ENCODE assay signal across 27 cellular contexts in the genomic region with DNA sequence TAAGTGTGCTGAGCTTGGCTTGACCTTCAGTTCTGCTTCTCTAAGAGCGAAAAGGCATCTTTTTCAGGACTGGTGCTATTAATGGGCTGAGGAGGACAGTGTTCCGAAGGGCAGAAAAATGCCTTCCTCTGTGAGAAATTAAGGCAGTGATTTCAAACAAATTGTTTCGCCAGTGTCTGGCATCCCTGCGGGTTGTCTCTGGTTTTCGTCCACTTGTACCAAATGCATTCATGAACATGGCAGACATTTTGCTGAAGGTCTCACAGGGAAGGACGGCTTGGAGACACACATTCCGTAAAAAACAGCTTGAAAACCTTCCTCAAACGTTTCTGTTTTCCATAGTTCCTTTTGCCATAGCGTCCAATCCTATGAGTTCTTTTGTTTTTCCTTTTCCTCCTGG. TPM values are rescaled to one million over a fixed set of nuclear protein-coding genes. Genes with fewer than 3 reads are reported as not detected.
DNase-seq lines count a peak whose midpoint lies in the region; ATAC-seq, FAIRE-seq and TF ChIP-seq lines count a peak whose summit lies in the region.
"Had no signal": no experiment of that assay in that cellular context is flagged by ENCODE, and none has a peak within 500 bp of the region (broad histone marks: within the 10 kb centered on the region; RNA-seq: fewer than 3 reads in every experiment).

No MANE protein-coding gene starts in this region.

- no peak overlapping the region for H2BK120ac ChIP-seq in H1 (replicated peaks; ENCODE audit: low read depth, low read length)

- H3K9ac ChIP-seq in BLaER1 treated with 17β-estradiol and CSF1 and Interleukin-3, amounts not matched to agents 10 nM and 100 nM, result 0 out of 22 replicates have a peak overlapping the region, but pooled peaks of 1 of the 11 experiments have one; percentile 12
- H3K9ac ChIP-seq in H1 (replicated peaks in 1 of 4; ENCODE audit: extremely low read depth in 1 of 4, low read depth in 3 of 4, low read length in 3 of 4), result no peak overlapping the region
- H3K9ac ChIP-seq: KMS-11 had no signal

- no peaks in the 10 kb centered on the region for H3K9me3 ChIP-seq in BLaER1 treated with 17β-estradiol and CSF1 and Interleukin-3, amounts not matched to agents 10 nM and 100 nM (replicated peaks in 1 of 11)
- H3K9me3 ChIP-seq in H1 (ENCODE audit: insufficient read depth in 2 of 2, low read depth in 1 of 2, low read length in 1 of 2) (no peaks in the 10 kb centered on the region), osteoblast (ENCODE audit: low read depth, low read length) (no peaks in the 10 kb centered on the region)

- no peaks in the 10 kb centered on the region for H3K36me3 ChIP-seq in BLaER1 treated with 17β-estradiol and CSF1 and Interleukin-3, amounts not matched to agents 10 nM and 100 nM
- H3K36me3 ChIP-seq in H1 (ENCODE audit: control insufficient read depth in 2 of 4, insufficient read depth in 4 of 4, low read length in 3 of 4), result no peaks in the 10 kb centered on the region
- H3K36me3 ChIP-seq in osteoblast (ENCODE audit: insufficient read depth, low read length), result peaks cover 65% of the 10 kb centered on the region

- no peak overlapping the region for H3K14ac ChIP-seq in H1 (ENCODE audit: insufficient read length)

- TF ChIP-seq RAD21 in H1 (IDR thresholded peaks at IDR 0.05 in 1 of 2, conservative IDR thresholded peaks at IDR 0.05 in 1 of 2; ENCODE audit: low read depth in 2 of 2, low read length in 2 of 2), result no peak

- DNase-seq in H1 (ENCODE audit: low read depth in 1 of 2, low spot score in 2 of 2) (no peak), osteoblast (ENCODE audit: insufficient read length, low spot score, missing footprints) (peak; percentile 34), SKM-1 (lab: John Stamatoyannopoulos, UW; ENCODE audit: unreplicated experiment) (no peak), occipital lobe (lab: John Stamatoyannopoulos, UW) (no peak)
- DNase-seq: CD4-positive, alpha-beta T cell; GOT3; HCEC 1CT; NCI-H1092; NCI-H1417 treated with DMSO at 0.1 percent for 48 hours; NCI-H187; NCI-H2081 treated with DMSO at 0.1 percent for 48 hours; NCI-H2171; NCI-H226; NCI-H510A; NCI-H69; SHP77 had no signal

- H2AK5ac ChIP-seq in H1 (ENCODE audit: low read depth, low read length), result 0 out of 2 replicates have a peak overlapping the region, but pooled peaks have one; percentile 16

- peak overlapping the region; percentile 15 to 91 (median 56); a peak in 20 of 22 replicates for H3K4me2 ChIP-seq in BLaER1 treated with 17β-estradiol and CSF1 and Interleukin-3, amounts not matched to agents 10 nM and 100 nM
- H3K4me2 ChIP-seq in H1 (ENCODE audit: insufficient read depth in 1 of 2, low read depth in 2 of 2, low read length in 2 of 2) (no peak overlapping the region), osteoblast (ENCODE audit: insufficient read depth, low read length) (no peak overlapping the region)
- H3K4me2 ChIP-seq: KMS-11 had no signal

- 90% methylated on average over 9 of the region's 9 CpGs; no CpG with 5 or more reads in 1 of the 2 experiments for WGBS in H1 (ENCODE audit: extremely low coverage in 1 of 2, insufficient coverage in 1 of 2, insufficient read length in 1 of 2, insufficient replicate concordance in 2 of 2, low coverage in 1 of 2, low lambda C conversion rate in 2 of 2, missing lambda C conversion rate in 1 of 2), 2 experiments

- POLR2A ChIA-PET in H1 (lab: Charles Lee; ENCODE audit: partially characterized antibody), result interaction anchor here (1.3 kb wide), 1 partner anchor 11 kb away, joined by 4 read pairs; no protein-coding TSS in a partner anchor

- TF ChIP-seq CTCF in H1 (IDR thresholded peaks at IDR 0.05; ENCODE audit: control extremely low read depth in 1 of 3, insufficient read depth in 1 of 3, low read depth in 1 of 3, low read length in 3 of 3) (no peak), osteoblast (IDR thresholded peaks at IDR 0.05; ENCODE audit: extremely low read depth, low read depth, low read length) (no peak)

- H3K27me3 ChIP-seq in BLaER1 treated with 17β-estradiol and CSF1 and Interleukin-3, amounts not matched to agents 10 nM and 100 nM, result no peaks in the 10 kb centered on the region
- H3K27me3 ChIP-seq in H1 (replicated peaks in 1 of 4; ENCODE audit: control insufficient read depth in 3 of 4, extremely low read depth in 1 of 4, insufficient read depth in 3 of 4, low read length in 3 of 4), result no peaks in the 10 kb centered on the region
- H3K27me3 ChIP-seq in osteoblast (ENCODE audit: insufficient read depth, low read length), result no peaks in the 10 kb centered on the region

- no peak overlapping the region for H4K91ac ChIP-seq in H1 (replicated peaks; ENCODE audit: insufficient read length, low read length)

- no peak for FAIRE-seq in H1 (lab: Jason Lieb, UNC)
- FAIRE-seq: D721Med, GM18507 had no signal

- peaks cover 14 to 99% (median 76%) of the 10 kb centered on the region in 10 experiments for H3K4me1 ChIP-seq in BLaER1 treated with 17β-estradiol and CSF1 and Interleukin-3, amounts not matched to agents 10 nM and 100 nM
- H3K4me1 ChIP-seq in H1 (replicated peaks in 1 of 4; ENCODE audit: control insufficient read depth in 3 of 4, insufficient read depth in 4 of 4, low read length in 3 of 4), result peaks cover 2 to 14% (median 8%) of the 10 kb centered on the region in 4 experiments
- peaks cover 10% of the 10 kb centered on the region for H3K4me1 ChIP-seq in osteoblast (ENCODE audit: insufficient read depth, low read length)

- H2AFZ ChIP-seq in H1 (ENCODE audit: low read length) (0 out of 2 replicates have a peak overlapping the region, but pooled peaks have one; percentile 26), osteoblast (ENCODE audit: low read length) (no peak overlapping the region)

- no peaks in the 10 kb centered on the region for H3K23me2 ChIP-seq in H1 (ENCODE audit: low read depth, low read length)

- H3K23ac ChIP-seq in H1 (ENCODE audit: insufficient read length), result no peak overlapping the region

- CTCF ChIA-PET in H1 (lab: Charles Lee; ENCODE audit: partially characterized antibody), result interaction anchor here (0.9 to 1.5 kb wide), 3 partner anchors 21 to 79 kb away, joined by 3 to 4 read pairs (median 3); no protein-coding TSS in a partner anchor

- TF ChIP-seq EP300 in H1 (IDR thresholded peaks at IDR 0.05; ENCODE audit: borderline replicate concordance in 1 of 2, low read depth in 2 of 2, low read length in 2 of 2), result no peak

- H4K5ac ChIP-seq in H1 (ENCODE audit: insufficient read length, low read depth, low read length), result no peak overlapping the region

- no peak overlapping the region for H3K4me3 ChIP-seq in BLaER1 treated with 17β-estradiol and CSF1 and Interleukin-3, amounts not matched to agents 10 nM and 100 nM
- H3K4me3 ChIP-seq in H1 (ENCODE audit: extremely low read depth in 1 of 4, insufficient read depth in 2 of 4, low read depth in 3 of 4, low read length in 4 of 4) (no peak overlapping the region), osteoblast (ENCODE audit: insufficient read depth, low read length) (no peak overlapping the region)

- TF ChIP-seq POLR2A in H1 (IDR thresholded peaks at IDR 0.05; ENCODE audit: control extremely low read depth in 1 of 2, low read depth in 2 of 2, low read length in 2 of 2), result no peak

- no peak overlapping the region for H2BK20ac ChIP-seq in H1 (ENCODE audit: low read length)

- H4K20me1 ChIP-seq in BLaER1 treated with 17β-estradiol and CSF1 and Interleukin-3, amounts not matched to agents 10 nM and 100 nM, result no peaks in the 10 kb centered on the region
- H4K20me1 ChIP-seq in H1 (replicated peaks in 1 of 2; ENCODE audit: control insufficient read depth in 1 of 2, insufficient read depth in 2 of 2, low read length in 2 of 2) (no peaks in the 10 kb centered on the region), osteoblast (ENCODE audit: insufficient read depth, low read length) (peaks cover 75% of the 10 kb centered on the region)

- peak overlapping the region in 4 of 11 experiments; percentile 10 to 58 (median 31); a peak in 5 of 22 replicates for H3K27ac ChIP-seq in BLaER1 treated with 17β-estradiol and CSF1 and Interleukin-3, amounts not matched to agents 10 nM and 100 nM
- H3K27ac ChIP-seq in H1 (ENCODE audit: low read depth, low read length) (no peak overlapping the region), osteoblast (ENCODE audit: low read depth, low read length) (peak overlapping the region; percentile 10), temporal lobe (ENCODE audit: low read depth, low read length) (peak overlapping the region; percentile 69)
- H3K27ac ChIP-seq: HL-60, KMS-11, RWPE1 had no signal

- H3K56ac ChIP-seq in H1 (replicated peaks; ENCODE audit: insufficient read length, low read depth, low read length), result no peak overlapping the region

- H2BK12ac ChIP-seq in H1 (ENCODE audit: low read depth, low read length), result no peak overlapping the region

- no peaks in the 10 kb centered on the region for H3K79me1 ChIP-seq in H1 (ENCODE audit: low read depth, low read length)

- H2BK5ac ChIP-seq in H1 (ENCODE audit: low read depth, low read length), result no peak overlapping the region

- H3K18ac ChIP-seq in H1 (ENCODE audit: extremely low read depth, low read length), result no peak overlapping the region

- no peak overlapping the region for H4K8ac ChIP-seq in H1 (ENCODE audit: extremely low read depth, insufficient read depth, low read length)

- H2BK15ac ChIP-seq in H1 (ENCODE audit: low read length), result no peak overlapping the region

- no peaks in the 10 kb centered on the region for H3K79me2 ChIP-seq in H1 (ENCODE audit: control insufficient read depth in 1 of 2, insufficient read depth in 2 of 2, low read length in 2 of 2)
- H3K79me2 ChIP-seq in osteoblast (ENCODE audit: insufficient read depth, low read length), result no peaks in the 10 kb centered on the region

- no peak for ATAC-seq in GM19328 (IDR thresholded peaks at IDR 0.05; ENCODE audit: unreplicated experiment)
- ATAC-seq: Panc1 had no signal

- H3K4ac ChIP-seq in H1 (replicated peaks; ENCODE audit: insufficient read length, low read depth, low read length), result no peak overlapping the region

RNA-seq across cellular contexts. Expression of gene CEMIP, which starts 57.1 kb away (rescaled TPM):
- total RNA-seq in H1 (2021; fragmentation: NEBNext Ultra II Directional; extraction: Animal tissue kit (Norgen Biotek cat#: 25700)), result 0.60 and 1.8 TPM in 2 replicates
- polyA plus RNA-seq in H1 (2011; rRNA removed), result 0.11 and 0.16 TPM in 2 replicates
- 0.40 TPM for polyA plus RNA-seq in H1 (2011; cell fraction: cytosol; rRNA removed)
- 0.37 TPM for polyA plus RNA-seq in H1 (2011; cell fraction: nucleus; rRNA removed)
- polyA plus RNA-seq in H1 (2012, experiment 1 of 2), result 1.2 to 1.6 TPM (median 1.3 TPM) in 4 replicates
- polyA plus RNA-seq in H1 (2012, experiment 2 of 2), result 0.24 TPM
- 2.0 TPM for polyA plus RNA-seq in H1 (2013, experiment 1 of 2)
- polyA plus RNA-seq in H1 (2013, experiment 2 of 2), result 1.8 TPM
- polyA minus RNA-seq in H1 (2011; rRNA and poly(A)+ RNA removed), result 0.20 and 0.88 TPM in 2 replicates
- polyA minus RNA-seq in H1 (2011; cell fraction: cytosol; rRNA and poly(A)+ RNA removed), result not detected
- polyA minus RNA-seq in H1 (2011; cell fraction: nucleus; rRNA and poly(A)+ RNA removed), result 1.00 TPM
- total RNA-seq in osteoblast (579 and 687 TPM in 2 replicates), temporal lobe (3.9 TPM), occipital lobe (4.4 TPM)
- total RNA-seq: CD4-positive, alpha-beta T cell; G401 had no signal
- polyA plus RNA-seq: IgD-negative memory B cell had no signal

Comparison
In these comparisons a context has a peak if more than half of its experiments do, and no peak if none do; other contexts are left out.
1. H3K4me2 ChIP-seq: peak in BLaER1 treated with 17β-estradiol and CSF1 and Interleukin-3, amounts not matched to agents 10 nM and 100 nM (11 of 11); none in H1 (0 of 2) and osteoblast (single experiment).
2. RNA of gene CEMIP, which starts 57.1 kb away (total RNA-seq): 579 to 687 TPM in osteoblast; 4.4 TPM in occipital lobe (single experiment), 3.9 TPM in temporal lobe (single experiment) and 0.60 to 1.8 TPM in H1; every median in the first group is over 100 times any median in the second.